In genomic region chr6:150878347-150879213, GRCh38 we compare ENCODE assay signal across 1 cellular context.
TF ChIP-seq lines count a peak whose summit lies in the region.

No MANE protein-coding gene starts in this region.

TF ChIP-seq in GM23338, 12 proteins besides CTCF, POLR2A, EP300 and RAD21 (continued from another document):
- TF ChIP-seq, protein P1, sequence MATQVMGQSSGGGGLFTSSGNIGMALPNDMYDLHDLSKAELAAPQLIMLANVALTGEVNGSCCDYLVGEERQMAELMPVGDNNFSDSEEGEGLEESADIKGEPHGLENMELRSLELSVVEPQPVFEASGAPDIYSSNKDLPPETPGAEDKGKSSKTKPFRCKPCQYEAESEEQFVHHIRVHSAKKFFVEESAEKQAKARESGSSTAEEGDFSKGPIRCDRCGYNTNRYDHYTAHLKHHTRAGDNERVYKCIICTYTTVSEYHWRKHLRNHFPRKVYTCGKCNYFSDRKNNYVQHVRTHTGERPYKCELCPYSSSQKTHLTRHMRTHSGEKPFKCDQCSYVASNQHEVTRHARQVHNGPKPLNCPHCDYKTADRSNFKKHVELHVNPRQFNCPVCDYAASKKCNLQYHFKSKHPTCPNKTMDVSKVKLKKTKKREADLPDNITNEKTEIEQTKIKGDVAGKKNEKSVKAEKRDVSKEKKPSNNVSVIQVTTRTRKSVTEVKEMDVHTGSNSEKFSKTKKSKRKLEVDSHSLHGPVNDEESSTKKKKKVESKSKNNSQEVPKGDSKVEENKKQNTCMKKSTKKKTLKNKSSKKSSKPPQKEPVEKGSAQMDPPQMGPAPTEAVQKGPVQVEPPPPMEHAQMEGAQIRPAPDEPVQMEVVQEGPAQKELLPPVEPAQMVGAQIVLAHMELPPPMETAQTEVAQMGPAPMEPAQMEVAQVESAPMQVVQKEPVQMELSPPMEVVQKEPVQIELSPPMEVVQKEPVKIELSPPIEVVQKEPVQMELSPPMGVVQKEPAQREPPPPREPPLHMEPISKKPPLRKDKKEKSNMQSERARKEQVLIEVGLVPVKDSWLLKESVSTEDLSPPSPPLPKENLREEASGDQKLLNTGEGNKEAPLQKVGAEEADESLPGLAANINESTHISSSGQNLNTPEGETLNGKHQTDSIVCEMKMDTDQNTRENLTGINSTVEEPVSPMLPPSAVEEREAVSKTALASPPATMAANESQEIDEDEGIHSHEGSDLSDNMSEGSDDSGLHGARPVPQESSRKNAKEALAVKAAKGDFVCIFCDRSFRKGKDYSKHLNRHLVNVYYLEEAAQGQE (IDR thresholded peaks at IDR 0.05; ENCODE audit: unreplicated experiment) = no peak
- TF ChIP-seq EZH2phosphoT487 (IDR thresholded peaks at IDR 0.05; ENCODE audit: unreplicated experiment) = no peak
- no peak for TF ChIP-seq ZNF114 (CRISPR knock-in tag; IDR thresholded peaks at IDR 0.05)
- no peak for TF ChIP-seq POLR2AphosphoS5 (IDR thresholded peaks at IDR 0.05; ENCODE audit: low read depth)
- TF ChIP-seq JUNB (IDR thresholded peaks at IDR 0.05; ENCODE audit: unreplicated experiment) = no peak
- no peak for TF ChIP-seq CREB1 (CRISPR knock-in tag; IDR thresholded peaks at IDR 0.05; ENCODE audit: low read depth)
- TF ChIP-seq, protein P2, sequence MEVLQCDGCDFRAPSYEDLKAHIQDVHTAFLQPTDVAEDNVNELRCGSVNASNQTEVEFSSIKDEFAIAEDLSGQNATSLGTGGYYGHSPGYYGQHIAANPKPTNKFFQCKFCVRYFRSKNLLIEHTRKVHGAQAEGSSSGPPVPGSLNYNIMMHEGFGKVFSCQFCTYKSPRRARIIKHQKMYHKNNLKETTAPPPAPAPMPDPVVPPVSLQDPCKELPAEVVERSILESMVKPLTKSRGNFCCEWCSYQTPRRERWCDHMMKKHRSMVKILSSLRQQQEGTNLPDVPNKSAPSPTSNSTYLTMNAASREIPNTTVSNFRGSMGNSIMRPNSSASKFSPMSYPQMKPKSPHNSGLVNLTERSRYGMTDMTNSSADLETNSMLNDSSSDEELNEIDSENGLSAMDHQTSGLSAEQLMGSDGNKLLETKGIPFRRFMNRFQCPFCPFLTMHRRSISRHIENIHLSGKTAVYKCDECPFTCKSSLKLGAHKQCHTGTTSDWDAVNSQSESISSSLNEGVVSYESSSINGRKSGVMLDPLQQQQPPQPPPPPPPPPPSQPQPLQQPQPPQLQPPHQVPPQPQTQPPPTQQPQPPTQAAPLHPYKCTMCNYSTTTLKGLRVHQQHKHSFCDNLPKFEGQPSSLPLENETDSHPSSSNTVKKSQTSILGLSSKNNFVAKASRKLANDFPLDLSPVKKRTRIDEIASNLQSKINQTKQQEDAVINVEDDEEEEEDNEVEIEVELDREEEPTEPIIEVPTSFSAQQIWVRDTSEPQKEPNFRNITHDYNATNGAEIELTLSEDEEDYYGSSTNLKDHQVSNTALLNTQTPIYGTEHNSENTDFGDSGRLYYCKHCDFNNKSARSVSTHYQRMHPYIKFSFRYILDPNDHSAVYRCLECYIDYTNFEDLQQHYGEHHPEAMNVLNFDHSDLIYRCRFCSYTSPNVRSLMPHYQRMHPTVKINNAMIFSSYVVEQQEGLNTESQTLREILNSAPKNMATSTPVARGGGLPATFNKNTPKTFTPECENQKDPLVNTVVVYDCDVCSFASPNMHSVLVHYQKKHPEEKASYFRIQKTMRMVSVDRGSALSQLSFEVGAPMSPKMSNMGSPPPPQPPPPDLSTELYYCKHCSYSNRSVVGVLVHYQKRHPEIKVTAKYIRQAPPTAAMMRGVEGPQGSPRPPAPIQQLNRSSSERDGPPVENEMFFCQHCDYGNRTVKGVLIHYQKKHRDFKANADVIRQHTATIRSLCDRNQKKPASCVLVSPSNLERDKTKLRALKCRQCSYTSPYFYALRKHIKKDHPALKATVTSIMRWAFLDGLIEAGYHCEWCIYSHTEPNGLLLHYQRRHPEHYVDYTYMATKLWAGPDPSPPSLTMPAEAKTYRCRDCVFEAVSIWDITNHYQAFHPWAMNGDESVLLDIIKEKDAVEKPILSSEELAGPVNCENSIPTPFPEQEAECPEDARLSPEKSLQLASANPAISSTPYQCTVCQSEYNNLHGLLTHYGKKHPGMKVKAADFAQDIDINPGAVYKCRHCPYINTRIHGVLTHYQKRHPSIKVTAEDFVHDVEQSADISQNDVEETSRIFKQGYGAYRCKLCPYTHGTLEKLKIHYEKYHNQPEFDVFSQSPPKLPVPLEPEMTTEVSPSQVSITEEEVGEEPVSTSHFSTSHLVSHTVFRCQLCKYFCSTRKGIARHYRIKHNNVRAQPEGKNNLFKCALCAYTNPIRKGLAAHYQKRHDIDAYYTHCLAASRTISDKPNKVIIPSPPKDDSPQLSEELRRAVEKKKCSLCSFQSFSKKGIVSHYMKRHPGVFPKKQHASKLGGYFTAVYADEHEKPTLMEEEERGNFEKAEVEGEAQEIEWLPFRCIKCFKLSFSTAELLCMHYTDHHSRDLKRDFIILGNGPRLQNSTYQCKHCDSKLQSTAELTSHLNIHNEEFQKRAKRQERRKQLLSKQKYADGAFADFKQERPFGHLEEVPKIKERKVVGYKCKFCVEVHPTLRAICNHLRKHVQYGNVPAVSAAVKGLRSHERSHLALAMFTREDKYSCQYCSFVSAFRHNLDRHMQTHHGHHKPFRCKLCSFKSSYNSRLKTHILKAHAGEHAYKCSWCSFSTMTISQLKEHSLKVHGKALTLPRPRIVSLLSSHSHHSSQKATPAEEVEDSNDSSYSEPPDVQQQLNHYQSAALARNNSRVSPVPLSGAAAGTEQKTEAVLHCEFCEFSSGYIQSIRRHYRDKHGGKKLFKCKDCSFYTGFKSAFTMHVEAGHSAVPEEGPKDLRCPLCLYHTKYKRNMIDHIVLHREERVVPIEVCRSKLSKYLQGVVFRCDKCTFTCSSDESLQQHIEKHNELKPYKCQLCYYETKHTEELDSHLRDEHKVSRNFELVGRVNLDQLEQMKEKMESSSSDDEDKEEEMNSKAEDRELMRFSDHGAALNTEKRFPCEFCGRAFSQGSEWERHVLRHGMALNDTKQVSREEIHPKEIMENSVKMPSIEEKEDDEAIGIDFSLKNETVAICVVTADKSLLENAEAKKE (CRISPR knock-in tag; IDR thresholded peaks at IDR 0.05) = no peak
- no peak for TF ChIP-seq ETS1 (IDR thresholded peaks at IDR 0.05)
